12 cellular contexts compared by ENCODE assay signal in genomic region chr3:51819709-51820406, GRCh38. TPM values are rescaled to one million over a fixed set of nuclear protein-coding genes. Genes with fewer than 3 reads are reported as not detected.
DNase-seq lines count a peak whose midpoint lies in the region; ATAC-seq and TF ChIP-seq lines count a peak whose summit lies in the region.
"Had no signal": no experiment of that assay in that cellular context is flagged by ENCODE, and none has a peak within 500 bp of the region (broad histone marks: within the 10 kb centered on the region; RNA-seq: fewer than 3 reads in every experiment).

No MANE protein-coding gene starts in this region.

- H3K36me3 ChIP-seq in BJ (ENCODE audit: control insufficient read depth, insufficient read depth, low read length) (no peaks in the 10 kb centered on the region), OCI-LY7 (ENCODE audit: insufficient read depth, low read length) (no peaks in the 10 kb centered on the region), tibial artery (no peaks in the 10 kb centered on the region)
- H3K36me3 ChIP-seq: neutrophil had no signal

- H3K9me2 ChIP-seq in OCI-LY7 (ENCODE audit: insufficient read depth, low read length), result no peaks in the 10 kb centered on the region

- CTCF ChIA-PET in BJ (lab: Yijun Ruan, JAX) (interaction anchor here (1.0 kb wide), 1 partner anchor 20 kb away, joined by 3 read pairs; no protein-coding TSS in a partner anchor), OCI-LY7 (lab: Charles Lee; ENCODE audit: unreplicated experiment) (no interaction called here)

- H3K27me3 ChIP-seq in BJ (ENCODE audit: control insufficient read depth, insufficient read depth, low read length), result no peaks in the 10 kb centered on the region; the same call in 1 of the 2 replicates
- peaks cover 0 to 14% of the 10 kb centered on the region in 2 donors for H3K27me3 ChIP-seq in tibial artery

- DNase-seq in BJ (ENCODE audit: low read depth) (no peak), OCI-LY7 (ENCODE audit: low spot score) (peak; percentile 8), fibroblast of mammary gland (ENCODE audit: low read depth) (no peak), hippocampal formation (lab: John Stamatoyannopoulos, UW) (no peak), tibial artery (no peak)
- DNase-seq in activated T-cell treated with anti-CD3 and anti-CD28 coated beads, Interleukin-2, amount 50 U/mL, for 1 hour, result no peak
- DNase-seq: amniotic stem cell, DMS79, NCI-H510A had no signal

- intact Hi-C loops in OCI-LY7 (cut with micrococcal nuclease; ENCODE audit: unreplicated experiment), result no loop called here
- intact Hi-C loops in tibial artery (cut with DNase I; ENCODE audit: low total_unique reads), result no loop called here

- no peak overlapping the region for H3K4me3 ChIP-seq in BJ (ENCODE audit: low read depth, low read length)
- H3K4me3 ChIP-seq in OCI-LY7 (ENCODE audit: low read depth, low read length, poor library complexity, severe bottlenecking), result no peak overlapping the region
- no peak overlapping the region for H3K4me3 ChIP-seq in fibroblast of mammary gland (ENCODE audit: control insufficient read depth, low read depth, low read length)
- no peak overlapping the region for H3K4me3 ChIP-seq in tibial artery

- H3K79me2 ChIP-seq in OCI-LY7 (ENCODE audit: insufficient read depth, low read depth, low read length), result no peaks in the 10 kb centered on the region

- TF ChIP-seq CTCF in BJ (IDR thresholded peaks at IDR 0.05; ENCODE audit: insufficient read depth, low read depth, low read length) (0 out of 2 replicates have a peak, but pooled peaks have one; percentile 12), GM12873 (IDR thresholded peaks at IDR 0.05; ENCODE audit: insufficient read depth, low read depth, low read length, missing control alignments) (peak; percentile 69), OCI-LY7 (conservative IDR thresholded peaks at IDR 0.05; ENCODE audit: low read length) (peak; percentile 69), fibroblast of mammary gland (conservative IDR thresholded peaks at IDR 0.05; ENCODE audit: control insufficient read depth, insufficient read depth, low read depth, low read length) (peak; percentile 31), tibial artery (IDR thresholded peaks at IDR 0.05) (no peak)

- BruUV-seq in OCI-LY7 (replicated peaks; lab: Mats Ljungman, UMichigan), result no TSS peak

- no peak overlapping the region for H2AFZ ChIP-seq in OCI-LY7 (ENCODE audit: low read length)

- H3K9me3 ChIP-seq in OCI-LY7 (ENCODE audit: low read length) (peaks cover 5% of the 10 kb centered on the region; the same call in 1 of the 2 replicates), tibial artery (no peaks in the 10 kb centered on the region)
- H3K9me3 ChIP-seq: neutrophil had no signal

- H3K27ac ChIP-seq in OCI-LY7 (ENCODE audit: low read depth, low read length, poor library complexity, severe bottlenecking) (no peak overlapping the region), tibial artery (no peak overlapping the region)
- H3K27ac ChIP-seq: neutrophil had no signal

- ATAC-seq in GM21737 (IDR thresholded peaks at IDR 0.05; ENCODE audit: unreplicated experiment), result no peak

- H3K4me1 ChIP-seq in OCI-LY7 (ENCODE audit: insufficient read depth, low read length, poor library complexity, severe bottlenecking) (no peaks in the 10 kb centered on the region), tibial artery (no peaks in the 10 kb centered on the region)

- no peak overlapping the region for H3K4me2 ChIP-seq in OCI-LY7 (ENCODE audit: low read length)

- H4K20me1 ChIP-seq in OCI-LY7 (ENCODE audit: insufficient read depth, low read length), result no peaks in the 10 kb centered on the region

- POLR2A ChIA-PET in BJ (lab: Charles Lee), result no interaction called here
- POLR2A ChIA-PET in OCI-LY7 (lab: Charles Lee), result interaction anchor here (0.6 kb wide), 1 partner anchor 227 kb away, joined by 4 read pairs; no protein-coding TSS in a partner anchor

RNA-seq across cellular contexts. Expression of gene IQCF6, which starts 40.8 kb away (rescaled TPM):
- not detected in 2 replicates for polyA plus RNA-seq in BJ (2011; rRNA removed)
- not detected in 2 replicates for polyA minus RNA-seq in BJ (2011; rRNA and poly(A)+ RNA removed)
- not detected in 2 replicates for total RNA-seq in OCI-LY7 (2014; rRNA removed; shearing (Covaris generic))
- not detected in 2 replicates for total RNA-seq in OCI-LY7 (2022)

RNA-seq across cellular contexts. Expression of gene IQCF2, which starts 41.6 kb away (rescaled TPM):
- not detected in 2 replicates for polyA plus RNA-seq in BJ (2011; rRNA removed)
- polyA minus RNA-seq in BJ (2011; rRNA and poly(A)+ RNA removed), result not detected in 2 replicates
- total RNA-seq in OCI-LY7 (2014; rRNA removed; shearing (Covaris generic)), result not detected in 2 replicates
- total RNA-seq in OCI-LY7 (2022), result not detected in 2 replicates

RNA-seq across cellular contexts. Expression of gene IQCF5, which starts 55.5 kb away (rescaled TPM):
- not detected in 2 replicates for polyA plus RNA-seq in BJ (2011; rRNA removed)
- polyA minus RNA-seq in BJ (2011; rRNA and poly(A)+ RNA removed), result not detected in 2 replicates
- total RNA-seq in OCI-LY7 (2014; rRNA removed; shearing (Covaris generic)), result not detected in 2 replicates
- total RNA-seq in OCI-LY7 (2022), result not detected in 2 replicates

Comparison
In these comparisons a context has a peak if more than half of its experiments do, and no peak if none do; other contexts are left out.
1. CTCF ChIP-seq: peak in BJ (single experiment), GM12873 (single experiment), OCI-LY7 (single experiment) and fibroblast of mammary gland (single experiment); none in tibial artery (0 of 2).